Comparison of ENCODE assay signal across 1 cellular context in the genomic region with DNA sequence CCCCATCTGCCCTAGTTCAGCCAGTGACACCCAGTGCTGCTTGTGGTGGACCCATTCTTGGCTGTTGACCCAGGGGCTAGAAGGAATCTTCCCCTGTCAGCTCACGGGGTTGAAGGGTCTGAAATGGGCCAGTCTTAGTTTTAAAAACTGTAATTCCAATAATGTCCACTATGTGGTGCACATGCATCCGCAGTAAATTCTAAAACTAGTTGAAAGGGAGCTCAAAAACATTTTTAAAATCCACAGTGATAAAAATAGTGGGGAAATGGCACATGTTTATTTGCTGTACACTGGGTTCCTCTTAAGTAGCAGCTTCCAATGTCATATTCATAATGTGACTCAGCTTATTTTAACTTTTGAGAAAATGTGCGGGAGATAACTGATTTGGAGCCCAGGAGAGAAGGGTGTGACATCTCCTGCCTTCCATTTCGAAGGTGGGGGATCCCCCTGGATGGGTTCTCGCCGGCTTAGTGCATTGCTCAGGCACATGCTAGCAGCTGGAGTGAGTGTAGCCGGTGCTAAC.
TF ChIP-seq lines count a peak whose summit lies in the region.

No MANE protein-coding gene starts in this region.

TF ChIP-seq in K562, 482 proteins besides CTCF, POLR2A, EP300 and RAD21 (continued from another document and continues in another):
- TF ChIP-seq, protein P1, sequence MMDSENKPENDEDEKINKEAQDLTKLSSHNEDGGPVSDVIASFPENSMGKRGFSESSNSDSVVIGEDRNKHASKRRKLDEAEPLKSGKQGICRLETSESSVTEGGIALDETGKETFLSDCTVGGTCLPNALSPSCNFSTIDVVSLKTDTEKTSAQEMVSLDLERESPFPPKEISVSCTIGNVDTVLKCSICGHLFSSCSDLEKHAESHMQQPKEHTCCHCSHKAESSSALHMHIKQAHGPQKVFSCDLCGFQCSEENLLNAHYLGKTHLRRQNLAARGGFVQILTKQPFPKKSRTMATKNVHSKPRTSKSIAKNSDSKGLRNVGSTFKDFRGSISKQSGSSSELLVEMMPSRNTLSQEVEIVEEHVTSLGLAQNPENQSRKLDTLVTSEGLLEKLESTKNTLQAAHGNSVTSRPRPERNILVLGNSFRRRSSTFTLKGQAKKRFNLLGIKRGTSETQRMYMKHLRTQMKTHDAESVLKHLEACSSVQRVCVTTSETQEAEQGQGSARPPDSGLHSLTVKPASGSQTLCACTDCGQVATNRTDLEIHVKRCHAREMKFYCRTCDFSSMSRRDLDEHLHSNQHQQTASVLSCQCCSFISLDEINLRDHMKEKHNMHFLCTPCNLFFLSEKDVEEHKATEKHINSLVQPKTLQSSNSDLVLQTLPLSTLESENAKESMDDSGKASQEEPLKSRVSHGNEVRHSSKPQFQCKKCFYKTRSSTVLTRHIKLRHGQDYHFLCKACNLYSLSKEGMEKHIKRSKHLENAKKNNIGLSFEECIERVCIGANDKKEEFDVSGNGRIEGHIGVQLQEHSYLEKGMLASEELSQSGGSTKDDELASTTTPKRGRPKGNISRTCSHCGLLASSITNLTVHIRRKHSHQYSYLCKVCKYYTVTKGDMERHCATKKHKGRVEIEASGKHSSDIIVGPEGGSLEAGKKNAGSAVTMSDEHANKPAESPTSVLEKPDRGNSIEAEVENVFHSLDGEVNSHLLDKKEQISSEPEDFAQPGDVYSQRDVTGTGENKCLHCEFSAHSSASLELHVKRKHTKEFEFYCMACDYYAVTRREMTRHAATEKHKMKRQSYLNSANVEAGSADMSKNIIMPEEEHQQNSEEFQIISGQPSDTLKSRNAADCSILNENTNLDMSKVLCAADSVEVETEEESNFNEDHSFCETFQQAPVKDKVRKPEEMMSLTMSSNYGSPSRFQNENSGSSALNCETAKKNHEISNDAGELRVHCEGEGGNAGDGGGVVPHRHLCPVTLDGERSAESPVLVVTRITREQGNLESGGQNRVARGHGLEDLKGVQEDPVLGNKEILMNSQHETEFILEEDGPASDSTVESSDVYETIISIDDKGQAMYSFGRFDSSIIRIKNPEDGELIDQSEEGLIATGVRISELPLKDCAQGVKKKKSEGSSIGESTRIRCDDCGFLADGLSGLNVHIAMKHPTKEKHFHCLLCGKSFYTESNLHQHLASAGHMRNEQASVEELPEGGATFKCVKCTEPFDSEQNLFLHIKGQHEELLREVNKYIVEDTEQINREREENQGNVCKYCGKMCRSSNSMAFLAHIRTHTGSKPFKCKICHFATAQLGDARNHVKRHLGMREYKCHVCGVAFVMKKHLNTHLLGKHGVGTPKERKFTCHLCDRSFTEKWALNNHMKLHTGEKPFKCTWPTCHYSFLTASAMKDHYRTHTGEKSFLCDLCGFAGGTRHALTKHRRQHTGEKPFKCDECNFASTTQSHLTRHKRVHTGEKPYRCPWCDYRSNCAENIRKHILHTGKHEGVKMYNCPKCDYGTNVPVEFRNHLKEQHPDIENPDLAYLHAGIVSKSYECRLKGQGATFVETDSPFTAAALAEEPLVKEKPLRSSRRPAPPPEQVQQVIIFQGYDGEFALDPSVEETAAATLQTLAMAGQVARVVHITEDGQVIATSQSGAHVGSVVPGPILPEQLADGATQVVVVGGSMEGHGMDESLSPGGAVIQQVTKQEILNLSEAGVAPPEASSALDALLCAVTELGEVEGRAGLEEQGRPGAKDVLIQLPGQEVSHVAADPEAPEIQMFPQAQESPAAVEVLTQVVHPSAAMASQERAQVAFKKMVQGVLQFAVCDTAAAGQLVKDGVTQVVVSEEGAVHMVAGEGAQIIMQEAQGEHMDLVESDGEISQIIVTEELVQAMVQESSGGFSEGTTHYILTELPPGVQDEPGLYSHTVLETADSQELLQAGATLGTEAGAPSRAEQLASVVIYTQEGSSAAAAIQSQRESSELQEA (IDR thresholded peaks at IDR 0.05; ENCODE audit: low read depth) = no peak
- TF ChIP-seq SRSF1 (IDR thresholded peaks at IDR 0.05; ENCODE audit: low read depth, low read length) (no peak), ZSCAN29 (IDR thresholded peaks at IDR 0.05) (no peak), E2F3 (CRISPR knock-in tag; IDR thresholded peaks at IDR 0.05) (no peak), BRF1 (IDR thresholded peaks at IDR 0.05; ENCODE audit: borderline replicate concordance, extremely low read depth, insufficient read length) (no peak), MYC (IDR thresholded peaks at IDR 0.05; ENCODE audit: low read depth, low read length) (no peak), MYC (CRISPR knock-in tag; IDR thresholded peaks at IDR 0.05; ENCODE audit: borderline replicate concordance, low read depth) (no peak), JUN (IDR thresholded peaks at IDR 0.05; ENCODE audit: borderline replicate concordance, low read depth, low read length) (no peak), JUN (CRISPR knock-in tag; IDR thresholded peaks at IDR 0.05; ENCODE audit: borderline replicate concordance) (no peak), ZNF395 (CRISPR knock-in tag; IDR thresholded peaks at IDR 0.05) (no peak), ATF7 (IDR thresholded peaks at IDR 0.05) (no peak), NCOA6 (IDR thresholded peaks at IDR 0.05) (no peak), STAG1 (CRISPR knock-in tag; IDR thresholded peaks at IDR 0.05; ENCODE audit: borderline replicate concordance) (no peak), NFRKB (IDR thresholded peaks at IDR 0.05; ENCODE audit: low read depth) (no peak), ZFP91 (CRISPR knock-in tag; IDR thresholded peaks at IDR 0.05) (no peak), CSDE1 (IDR thresholded peaks at IDR 0.05) (no peak), BRD9 (IDR thresholded peaks at IDR 0.05; ENCODE audit: low read depth, partially characterized antibody) (no peak), RFX1 (IDR thresholded peaks at IDR 0.05) (no peak), SMAD1 (IDR thresholded peaks at IDR 0.05; ENCODE audit: low read depth, low read length, partially characterized antibody) (no peak), ZNF551 (CRISPR knock-in tag; IDR thresholded peaks at IDR 0.05) (no peak), MXI1 (IDR thresholded peaks at IDR 0.05; ENCODE audit: low read depth, low read length) (no peak), PBX2 (CRISPR knock-in tag; IDR thresholded peaks at IDR 0.05; ENCODE audit: low read depth) (no peak), PBX2 (tag; conservative IDR thresholded peaks at IDR 0.05; ENCODE audit: low read depth) (no peak), EZH2 (IDR thresholded peaks at IDR 0.05; ENCODE audit: borderline replicate concordance, low read depth, low read length) (no peak), CEBPG (CRISPR knock-in tag; IDR thresholded peaks at IDR 0.05) (no peak), CEBPG (tag; conservative IDR thresholded peaks at IDR 0.05 in 1 of 2, IDR thresholded peaks at IDR 0.05 in 1 of 2) (peak in 1 of 2 experiments; percentile 19; a peak in 1 of 4 replicates), XRCC5 (IDR thresholded peaks at IDR 0.05; ENCODE audit: low read depth, low read length) (no peak), HNRNPL (IDR thresholded peaks at IDR 0.05; ENCODE audit: low read depth, low read length) (no peak), ETS2 (tag; IDR thresholded peaks at IDR 0.05; ENCODE audit: borderline replicate concordance, poor library complexity, severe bottlenecking) (no peak), FOXK1 (CRISPR knock-in tag; IDR thresholded peaks at IDR 0.05; ENCODE audit: borderline replicate concordance) (no peak), TBP (optimal IDR thresholded peaks at IDR 0.05; ENCODE audit: low read depth, low read length) (no peak), KAT8 (IDR thresholded peaks at IDR 0.05; ENCODE audit: low read depth) (no peak), ZNF507 (tag; conservative IDR thresholded peaks at IDR 0.05) (no peak), ZC3H8 (IDR thresholded peaks at IDR 0.05) (no peak), FOSL1 (tag; conservative IDR thresholded peaks at IDR 0.05) (no peak), ZNF124 (CRISPR knock-in tag; IDR thresholded peaks at IDR 0.05) (no peak), TRIM25 (IDR thresholded peaks at IDR 0.05; ENCODE audit: borderline replicate concordance) (no peak), MAFG (tag; conservative IDR thresholded peaks at IDR 0.05) (peak; percentile 83), ZNF212 (CRISPR knock-in tag; IDR thresholded peaks at IDR 0.05) (no peak), ZNF253 (CRISPR knock-in tag; conservative IDR thresholded peaks at IDR 0.05) (no peak)
- TF ChIP-seq, protein P2, sequence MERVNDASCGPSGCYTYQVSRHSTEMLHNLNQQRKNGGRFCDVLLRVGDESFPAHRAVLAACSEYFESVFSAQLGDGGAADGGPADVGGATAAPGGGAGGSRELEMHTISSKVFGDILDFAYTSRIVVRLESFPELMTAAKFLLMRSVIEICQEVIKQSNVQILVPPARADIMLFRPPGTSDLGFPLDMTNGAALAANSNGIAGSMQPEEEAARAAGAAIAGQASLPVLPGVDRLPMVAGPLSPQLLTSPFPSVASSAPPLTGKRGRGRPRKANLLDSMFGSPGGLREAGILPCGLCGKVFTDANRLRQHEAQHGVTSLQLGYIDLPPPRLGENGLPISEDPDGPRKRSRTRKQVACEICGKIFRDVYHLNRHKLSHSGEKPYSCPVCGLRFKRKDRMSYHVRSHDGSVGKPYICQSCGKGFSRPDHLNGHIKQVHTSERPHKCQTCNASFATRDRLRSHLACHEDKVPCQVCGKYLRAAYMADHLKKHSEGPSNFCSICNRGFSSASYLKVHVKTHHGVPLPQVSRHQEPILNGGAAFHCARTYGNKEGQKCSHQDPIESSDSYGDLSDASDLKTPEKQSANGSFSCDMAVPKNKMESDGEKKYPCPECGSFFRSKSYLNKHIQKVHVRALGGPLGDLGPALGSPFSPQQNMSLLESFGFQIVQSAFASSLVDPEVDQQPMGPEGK (CRISPR knock-in tag; IDR thresholded peaks at IDR 0.05; ENCODE audit: borderline replicate concordance) = no peak
- TF ChIP-seq, protein P3, sequence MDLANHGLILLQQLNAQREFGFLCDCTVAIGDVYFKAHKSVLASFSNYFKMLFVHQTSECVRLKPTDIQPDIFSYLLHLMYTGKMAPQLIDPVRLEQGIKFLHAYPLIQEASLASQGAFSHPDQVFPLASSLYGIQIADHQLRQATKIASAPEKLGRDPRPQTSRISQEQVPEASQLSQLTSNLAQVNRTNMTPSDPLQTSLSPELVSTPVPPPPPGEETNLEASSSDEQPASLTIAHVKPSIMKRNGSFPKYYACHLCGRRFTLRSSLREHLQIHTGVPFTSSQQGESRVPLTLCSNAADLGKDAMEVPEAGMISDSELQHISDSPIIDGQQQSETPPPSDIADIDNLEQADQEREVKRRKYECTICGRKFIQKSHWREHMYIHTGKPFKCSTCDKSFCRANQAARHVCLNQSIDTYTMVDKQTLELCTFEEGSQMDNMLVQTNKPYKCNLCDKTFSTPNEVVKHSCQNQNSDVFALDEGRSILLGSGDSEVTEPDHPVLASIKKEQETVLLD (IDR thresholded peaks at IDR 0.05) = no peak
- TF ChIP-seq, protein P4, sequence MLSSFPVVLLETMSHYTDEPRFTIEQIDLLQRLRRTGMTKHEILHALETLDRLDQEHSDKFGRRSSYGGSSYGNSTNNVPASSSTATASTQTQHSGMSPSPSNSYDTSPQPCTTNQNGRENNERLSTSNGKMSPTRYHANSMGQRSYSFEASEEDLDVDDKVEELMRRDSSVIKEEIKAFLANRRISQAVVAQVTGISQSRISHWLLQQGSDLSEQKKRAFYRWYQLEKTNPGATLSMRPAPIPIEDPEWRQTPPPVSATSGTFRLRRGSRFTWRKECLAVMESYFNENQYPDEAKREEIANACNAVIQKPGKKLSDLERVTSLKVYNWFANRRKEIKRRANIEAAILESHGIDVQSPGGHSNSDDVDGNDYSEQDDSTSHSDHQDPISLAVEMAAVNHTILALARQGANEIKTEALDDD (IDR thresholded peaks at IDR 0.05) = no peak
